In the genomic region with DNA sequence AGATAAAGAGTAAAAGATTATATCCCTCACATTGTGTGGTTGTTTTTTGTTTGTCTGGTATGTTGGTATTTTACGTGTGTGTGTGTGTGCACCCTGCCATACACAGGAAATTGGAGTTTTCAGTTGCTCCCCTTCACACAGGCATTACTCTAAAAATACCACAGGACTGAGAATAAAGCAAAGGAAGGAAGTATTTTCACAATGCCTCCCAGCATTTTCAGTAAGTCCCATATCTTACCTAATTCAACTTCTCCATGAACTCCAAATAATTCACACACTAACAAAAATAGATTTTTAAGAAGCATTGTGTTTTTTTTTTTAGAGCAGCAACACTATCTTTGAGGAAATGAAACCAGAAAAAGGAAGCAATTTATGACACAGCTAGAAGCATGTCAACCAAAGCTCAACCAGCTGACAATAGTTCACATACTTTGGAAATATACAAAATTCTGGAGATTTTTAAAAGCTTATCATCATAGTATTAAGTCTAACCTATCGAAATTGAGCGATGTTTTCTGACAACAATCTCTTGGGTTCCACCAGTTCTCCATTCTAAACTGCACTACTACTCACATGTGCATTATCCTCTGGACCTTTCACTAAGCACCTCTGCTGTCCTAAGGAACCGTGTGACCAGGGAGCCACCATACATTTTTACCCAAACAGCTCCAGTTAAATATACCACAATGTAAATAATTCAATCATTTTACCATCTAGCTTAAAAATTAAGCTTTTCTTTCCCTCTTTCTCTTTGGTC, we compare ENCODE assay signal across 9 cellular contexts. TPM values are rescaled to one million over a fixed set of nuclear protein-coding genes. Genes with fewer than 3 reads are reported as not detected.
DNase-seq lines count a peak whose midpoint lies in the region; ATAC-seq and TF ChIP-seq lines count a peak whose summit lies in the region.
"Had no signal": no experiment of that assay in that cellular context is flagged by ENCODE, and none has a peak within 500 bp of the region (broad histone marks: within the 10 kb centered on the region; RNA-seq: fewer than 3 reads in every experiment).

No MANE protein-coding gene starts in this region.

- CTCF ChIA-PET in HEK293T (lab: Yijun Ruan, JAX) = interaction anchor here (1.7 kb wide), 1 partner anchor 22 kb away, joined by 7 read pairs; no protein-coding TSS in a partner anchor

- peaks cover 69% of the 10 kb centered on the region for H3K4me1 Mint-ChIP-seq in activated T-cell treated with anti-CD3 and anti-CD28 coated beads, Interleukin-2, amount 50 U/mL, for 4 hours (ENCODE audit: low read depth)

- ATAC-seq in activated T-cell treated with anti-CD3 and anti-CD28 coated beads, Interleukin-2, amount 50 U/mL, for 4 hours = no peak
- peak; percentile 34 for ATAC-seq in HG03064 (IDR thresholded peaks at IDR 0.05; ENCODE audit: low read depth, unreplicated experiment)

- TF ChIP-seq CTCF in SU-DHL-6 (IDR thresholded peaks at IDR 0.05; ENCODE audit: insufficient read depth, low read length, poor library complexity, severe bottlenecking) (no peak), foreskin fibroblast (IDR thresholded peaks at IDR 0.05; ENCODE audit: low read depth, low read length) (no peak)

- H3K4me3 Mint-ChIP-seq in activated T-cell treated with anti-CD3 and anti-CD28 coated beads, Interleukin-2, amount 50 U/mL, for 4 hours = peak overlapping the region; percentile 93

- H3K4me1 ChIP-seq in stomach smooth muscle (ENCODE audit: control insufficient read depth, insufficient read depth, low read length) (peaks cover 16% of the 10 kb centered on the region), HAP-1 (peaks cover 30% of the 10 kb centered on the region)

- H3K4me3 ChIP-seq in SU-DHL-6 (ENCODE audit: insufficient read depth, low read length, poor library complexity, severe bottlenecking) (peak overlapping the region; percentile 96), foreskin fibroblast (ENCODE audit: low read depth in 1 of 2, low read length in 2 of 2) (peak overlapping the region; percentile 43 to 79), stomach smooth muscle (ENCODE audit: low read length in 2 of 2) (peak overlapping the region; percentile 39 to 93), HAP-1 (no peak overlapping the region; the same call in 1 of the 2 replicates)

- H3K36me3 Mint-ChIP-seq in activated T-cell treated with anti-CD3 and anti-CD28 coated beads, Interleukin-2, amount 50 U/mL, for 4 hours (ENCODE audit: insufficient read depth) = no peaks in the 10 kb centered on the region

- H3K79me2 ChIP-seq in SU-DHL-6 (ENCODE audit: insufficient read depth, low read length) = peaks cover 89% of the 10 kb centered on the region

- H3K27me3 ChIP-seq in SU-DHL-6 (ENCODE audit: low read length) (no peaks in the 10 kb centered on the region), stomach smooth muscle (ENCODE audit: control insufficient read depth in 1 of 2, insufficient read depth in 2 of 2, low read length in 2 of 2) (no peaks in the 10 kb centered on the region), HAP-1 (ENCODE audit: low read depth) (no peaks in the 10 kb centered on the region)

- H2AFZ ChIP-seq in SU-DHL-6 (ENCODE audit: low read depth, low read length, severe bottlenecking) = no peak overlapping the region

- H3K9me3 Mint-ChIP-seq in activated T-cell treated with anti-CD3 and anti-CD28 coated beads, Interleukin-2, amount 50 U/mL, for 4 hours = no peaks in the 10 kb centered on the region

- H3F3A ChIP-seq in SU-DHL-6 (ENCODE audit: insufficient read depth) = peaks cover 53% of the 10 kb centered on the region

- POLR2A ChIA-PET in HEK293T (lab: Yijun Ruan, JAX) = interaction anchor here (0.6 to 1.3 kb wide), 2 partner anchors 52 to 374 kb away, joined by 3 read pairs; no protein-coding TSS in a partner anchor

- no peaks in the 10 kb centered on the region for H3K9me2 ChIP-seq in SU-DHL-6 (replicated peaks; ENCODE audit: insufficient read depth, low read length)

- H3K9ac ChIP-seq in SU-DHL-6 (ENCODE audit: low read length) = peak overlapping the region; percentile 97
- no peak overlapping the region for H3K9ac ChIP-seq in stomach smooth muscle (ENCODE audit: low read length in 2 of 2)

- no peaks in the 10 kb centered on the region for H3K27me3 Mint-ChIP-seq in activated T-cell treated with anti-CD3 and anti-CD28 coated beads, Interleukin-2, amount 50 U/mL, for 4 hours (ENCODE audit: low read depth)

- in situ Hi-C loops in HAP-1 (cut with MboI; ENCODE audit: low sequenced_read_pairs) = no loop called here

- H3K27ac ChIP-seq in SU-DHL-6 (ENCODE audit: low read depth, low read length) = peak overlapping the region; percentile 100
- H3K27ac ChIP-seq in stomach smooth muscle (ENCODE audit: low read length) = no peak overlapping the region

- peaks cover 26% of the 10 kb centered on the region for H3K36me3 ChIP-seq in SU-DHL-6 (ENCODE audit: low read length)
- no peaks in the 10 kb centered on the region for H3K36me3 ChIP-seq in stomach smooth muscle (ENCODE audit: control insufficient read depth in 2 of 2, insufficient read depth in 2 of 2, low read length in 2 of 2)
- H3K36me3 ChIP-seq in HAP-1 (replicated peaks) = no peaks in the 10 kb centered on the region

- H3K9me3 ChIP-seq in SU-DHL-6 (ENCODE audit: insufficient read depth, low read length) = no peaks in the 10 kb centered on the region
- no peaks in the 10 kb centered on the region for H3K9me3 ChIP-seq in stomach smooth muscle (ENCODE audit: control insufficient read depth in 2 of 2, low read length in 2 of 2)
- no peaks in the 10 kb centered on the region for H3K9me3 ChIP-seq in HAP-1

- no peak for DNase-seq in activated T-cell treated with anti-CD3 and anti-CD28 coated beads, Interleukin-2, amount 50 U/mL, for 4 hours
- DNase-seq in activated T-cell treated with anti-CD3 and anti-CD28 coated beads, Interleukin-2, amount 50 U/mL, for 48 hours = no peak
- no peak for DNase-seq in foreskin fibroblast
- no peak for DNase-seq in HEK293T (ENCODE audit: extremely low spot score)
- no peak for DNase-seq in HAP-1 (ENCODE audit: low spot score in 2 of 2)

- peaks cover 38% of the 10 kb centered on the region for H4K20me1 ChIP-seq in SU-DHL-6 (ENCODE audit: low read depth, low read length)

- peak overlapping the region; percentile 100 for H3K4me2 ChIP-seq in SU-DHL-6 (ENCODE audit: low read depth, low read length, poor library complexity, severe bottlenecking)

TF ChIP-seq in HEK293T, 16 proteins besides CTCF, POLR2A, EP300 and RAD21:
- no peak for TF ChIP-seq CTBP1 (IDR thresholded peaks at IDR 0.05; ENCODE audit: borderline replicate concordance)
- TF ChIP-seq ZNF384 (IDR thresholded peaks at IDR 0.05) = no peak

RNA-seq across cellular contexts. Expression of a gene that starts 2.1 kb away (rescaled TPM):
- 10 to 100 TPM; 15.0 to 19.4 (median 16.1) TPM for total RNA-seq in activated T-cell treated with anti-CD3 and anti-CD28 coated beads, Interleukin-2, amount 50 U/mL, for 4 hours

RNA-seq across cellular contexts. Expression of a gene that starts 35.4 kb away (rescaled TPM):
- under 1 TPM in 1 of 3 donors, not detected in 2; 0.19 TPM for total RNA-seq in activated T-cell treated with anti-CD3 and anti-CD28 coated beads, Interleukin-2, amount 50 U/mL, for 4 hours
- total RNA-seq: Daoy had no signal
